In genomic region chr3:41199866-41200668, GRCh38 we compare ENCODE assay signal across 8 cellular contexts. TPM values are rescaled to one million over a fixed set of nuclear protein-coding genes. Genes with fewer than 3 reads are reported as not detected.
A peak's percentile ranks its signal among the peaks of the same experiment; 100 is the strongest.
DNase-seq lines count a peak whose midpoint lies in the region; ATAC-seq, FAIRE-seq and TF ChIP-seq lines count a peak whose summit lies in the region.

No MANE protein-coding gene starts in this region.

- H3K27ac ChIP-seq in CD4-positive, alpha-beta T cell (ENCODE audit: low read depth, low read length): peak overlapping the region; percentile 90
- H3K27ac ChIP-seq in fibroblast of lung (ENCODE audit: insufficient read depth, low read length): peak overlapping the region; percentile 94

- H2AFZ ChIP-seq in fibroblast of lung (ENCODE audit: low read length): no peak overlapping the region

- ATAC-seq in CD4-positive, alpha-beta T cell (ENCODE audit: poor library complexity): peak; percentile 13
- ATAC-seq in GM21723 (IDR thresholded peaks at IDR 0.05; ENCODE audit: unreplicated experiment): peak; percentile 26
- ATAC-seq in naive thymus-derived CD8-positive, alpha-beta T cell: peak; percentile 10 to 19

- TF ChIP-seq POLR2A in NB4 (IDR thresholded peaks at IDR 0.05; ENCODE audit: extremely low read depth, insufficient read length): no peak

- H3K27me3 ChIP-seq in CD4-positive, alpha-beta T cell (ENCODE audit: control insufficient read depth, insufficient read depth, low read length): no peaks in the 10 kb centered on the region
- H3K27me3 ChIP-seq in fibroblast of lung (ENCODE audit: control insufficient read depth, insufficient read depth, low read length): no peaks in the 10 kb centered on the region

- POLR2A ChIA-PET in CD4-positive, alpha-beta T cell (lab: Charles Lee): interaction anchor here (0.6 to 2.9 kb wide), 35 partner anchors 8 to 1793 kb away, joined by 3 to 39 read pairs (median 4); partner anchors contain the start of genes EIF1B, RPL14, RPSA and ZNF620
- POLR2A ChIA-PET in naive thymus-derived CD8-positive, alpha-beta T cell (lab: Charles Lee): interaction anchor here (0.6 to 4.9 kb wide), 28 partner anchors 7 to 891 kb away, joined by 3 to 52 read pairs (median 5); partner anchors contain the start of genes EIF1B and ZNF620

- peak overlapping the region; percentile 70 for H3K27ac Mint-ChIP-seq in CD4-positive, alpha-beta T cell
- H3K27ac Mint-ChIP-seq in activated T-helper 1 cell treated with anti-CD3 and anti-CD28 coated beads, Interleukin-12 subunit alpha, Interleukin-12 subunit beta, Interleukin-2, Interleukin-4 antibody, amounts not matched to agents 30 ng/mL and 10 ng/mL and 1 ng/mL, durations not matched to agents 14 hours and 24 hours and 36 hours: peak overlapping the region; percentile 80
- H3K27ac Mint-ChIP-seq in naive thymus-derived CD8-positive, alpha-beta T cell: peak overlapping the region; percentile 86 to 98 (median 92)
- peak overlapping the region; percentile 87 for H3K27ac Mint-ChIP-seq in type B pancreatic cell

- H3K9me3 ChIP-seq in CD4-positive, alpha-beta T cell (ENCODE audit: control insufficient read depth, low read length): no peaks in the 10 kb centered on the region
- no peaks in the 10 kb centered on the region for H3K9me3 ChIP-seq in fibroblast of lung (ENCODE audit: control insufficient read depth, insufficient read depth, low read depth, low read length)

- peak overlapping the region; percentile 91 for H3K9ac ChIP-seq in fibroblast of lung (ENCODE audit: insufficient read depth, low read length)

- H3K9me3 Mint-ChIP-seq in CD4-positive, alpha-beta T cell: no peaks in the 10 kb centered on the region
- no peaks in the 10 kb centered on the region for H3K9me3 Mint-ChIP-seq in activated T-helper 1 cell treated with anti-CD3 and anti-CD28 coated beads, Interleukin-12 subunit alpha, Interleukin-12 subunit beta, Interleukin-2, Interleukin-4 antibody, amounts not matched to agents 30 ng/mL and 10 ng/mL and 1 ng/mL, durations not matched to agents 14 hours and 24 hours and 36 hours
- H3K9me3 Mint-ChIP-seq in naive thymus-derived CD8-positive, alpha-beta T cell: no peaks in the 10 kb centered on the region
- no peaks in the 10 kb centered on the region for H3K9me3 Mint-ChIP-seq in type B pancreatic cell

- CTCF ChIA-PET in CD4-positive, alpha-beta T cell (lab: Charles Lee): no interaction called here

- peak in 8 of 10 experiments; percentile 7 to 33 (median 22) for DNase-seq in CD4-positive, alpha-beta T cell
- DNase-seq in NB4 (ENCODE audit: low read depth) (peak; percentile 68), fibroblast of lung (ENCODE audit: low read depth in 2 of 2) (peak; percentile 22 to 31), type B pancreatic cell (ENCODE audit: extremely low spot score, unreplicated experiment) (no peak), D721Med (ENCODE audit: insufficient read length, low spot score) (no peak)
- no peak for DNase-seq in activated T-helper 1 cell treated with anti-CD3 and anti-CD28 coated beads, Interleukin-12 subunit alpha, Interleukin-12 subunit beta, Interleukin-2, Interleukin-4 antibody, amounts not matched to agents 30 ng/mL and 10 ng/mL and 1 ng/mL, durations not matched to agents 14 hours and 24 hours and 36 hours (ENCODE audit: low spot score)
- DNase-seq in naive thymus-derived CD8-positive, alpha-beta T cell: peak in 9 of 10 donors; percentile 11 to 66 (median 41)

- H3K36me3 ChIP-seq in fibroblast of lung (ENCODE audit: control insufficient read depth, insufficient read depth, low read length): no peaks in the 10 kb centered on the region

- no peak for FAIRE-seq in D721Med (lab: Jason Lieb, UNC)

- peaks cover 18% of the 10 kb centered on the region for H3K36me3 Mint-ChIP-seq in CD4-positive, alpha-beta T cell (ENCODE audit: low read depth)
- peaks cover 13% of the 10 kb centered on the region for H3K36me3 Mint-ChIP-seq in activated T-helper 1 cell treated with anti-CD3 and anti-CD28 coated beads, Interleukin-12 subunit alpha, Interleukin-12 subunit beta, Interleukin-2, Interleukin-4 antibody, amounts not matched to agents 30 ng/mL and 10 ng/mL and 1 ng/mL, durations not matched to agents 14 hours and 24 hours and 36 hours (ENCODE audit: low read depth)
- no peaks in the 10 kb centered on the region for H3K36me3 Mint-ChIP-seq in naive thymus-derived CD8-positive, alpha-beta T cell
- H3K36me3 Mint-ChIP-seq in type B pancreatic cell: peaks cover 4% of the 10 kb centered on the region

- H3K79me2 ChIP-seq in fibroblast of lung (ENCODE audit: control insufficient read depth, insufficient read depth, low read length): peaks cover 55% of the 10 kb centered on the region

- peak overlapping the region; percentile 67 for H3K4me2 ChIP-seq in fibroblast of lung (ENCODE audit: extremely low read depth, insufficient read depth, low read length)

- H4K20me1 ChIP-seq in fibroblast of lung (ENCODE audit: control insufficient read depth, extremely low read depth, insufficient read depth, low read length): peaks cover 2% of the 10 kb centered on the region

- peaks cover 14% of the 10 kb centered on the region for H3K4me1 ChIP-seq in fibroblast of lung (ENCODE audit: control insufficient read depth, extremely low read depth, insufficient read depth, low read length)

- peak overlapping the region; percentile 76 for H3K4me3 ChIP-seq in NB4 (ENCODE audit: low read depth, low read length)
- H3K4me3 ChIP-seq in fibroblast of lung (replicated peaks in 1 of 4; ENCODE audit: control extremely low read depth in 1 of 4, insufficient read depth in 1 of 4, low read depth in 3 of 4, low read length in 4 of 4): peak overlapping the region; percentile 76 to 98 (median 84)

- H3K4me3 Mint-ChIP-seq in CD4-positive, alpha-beta T cell: peak overlapping the region; percentile 94
- peak overlapping the region; percentile 97 for H3K4me3 Mint-ChIP-seq in activated T-helper 1 cell treated with anti-CD3 and anti-CD28 coated beads, Interleukin-12 subunit alpha, Interleukin-12 subunit beta, Interleukin-2, Interleukin-4 antibody, amounts not matched to agents 30 ng/mL and 10 ng/mL and 1 ng/mL, durations not matched to agents 14 hours and 24 hours and 36 hours
- peak overlapping the region; percentile 81 to 99 (median 94) for H3K4me3 Mint-ChIP-seq in naive thymus-derived CD8-positive, alpha-beta T cell
- peak overlapping the region; percentile 99 for H3K4me3 Mint-ChIP-seq in type B pancreatic cell

- intact Hi-C loops in CD4-positive, alpha-beta T cell (cut with DNase I, micrococcal nuclease): loop anchor here (1.0 to 10.0 kb wide), 9 partner anchors 17 to 1795 kb away; partner anchors contain the start of genes RPSA (in 1 of the 2) and ULK4 (in 1 of the 2)
- intact Hi-C loops in activated T-helper 1 cell treated with anti-CD3 and anti-CD28 coated beads, Interleukin-12 subunit alpha, Interleukin-12 subunit beta, Interleukin-2, Interleukin-4 antibody, amounts not matched to agents 30 ng/mL and 10 ng/mL and 1 ng/mL, durations not matched to agents 14 hours and 24 hours and 36 hours (cut with micrococcal nuclease): loop anchor here (1.0 to 5.0 kb wide), 13 partner anchors 12 to 891 kb away; partner anchors contain the start of genes EIF1B, RPL14, ULK4 and ZNF621

- TF ChIP-seq CTCF in CD4-positive, alpha-beta T cell (IDR thresholded peaks at IDR 0.05): no peak
- TF ChIP-seq CTCF in NB4 (IDR thresholded peaks at IDR 0.05; ENCODE audit: low read depth, low read length) (no peak), fibroblast of lung (conservative IDR thresholded peaks at IDR 0.05 in 1 of 2, IDR thresholded peaks at IDR 0.05 in 1 of 2; ENCODE audit: low read depth in 1 of 2, low read length in 2 of 2) (no peak), type B pancreatic cell (conservative IDR thresholded peaks at IDR 0.05) (no peak), D721Med (IDR thresholded peaks at IDR 0.05; ENCODE audit: insufficient read depth, missing control alignments) (no peak)

- no peaks in the 10 kb centered on the region for H3K27me3 Mint-ChIP-seq in CD4-positive, alpha-beta T cell
- peaks cover 16% of the 10 kb centered on the region for H3K27me3 Mint-ChIP-seq in activated T-helper 1 cell treated with anti-CD3 and anti-CD28 coated beads, Interleukin-12 subunit alpha, Interleukin-12 subunit beta, Interleukin-2, Interleukin-4 antibody, amounts not matched to agents 30 ng/mL and 10 ng/mL and 1 ng/mL, durations not matched to agents 14 hours and 24 hours and 36 hours (ENCODE audit: insufficient read depth)
- H3K27me3 Mint-ChIP-seq in naive thymus-derived CD8-positive, alpha-beta T cell: no peaks in the 10 kb centered on the region
- H3K27me3 Mint-ChIP-seq in type B pancreatic cell: no peaks in the 10 kb centered on the region

- H3K4me1 Mint-ChIP-seq in CD4-positive, alpha-beta T cell (ENCODE audit: low read depth): peaks cover 54% of the 10 kb centered on the region
- peaks cover 43% of the 10 kb centered on the region for H3K4me1 Mint-ChIP-seq in activated T-helper 1 cell treated with anti-CD3 and anti-CD28 coated beads, Interleukin-12 subunit alpha, Interleukin-12 subunit beta, Interleukin-2, Interleukin-4 antibody, amounts not matched to agents 30 ng/mL and 10 ng/mL and 1 ng/mL, durations not matched to agents 14 hours and 24 hours and 36 hours (ENCODE audit: low read depth)
- peaks cover 26 to 56% (median 46%) of the 10 kb centered on the region in 4 donors for H3K4me1 Mint-ChIP-seq in naive thymus-derived CD8-positive, alpha-beta T cell
- peaks cover 28% of the 10 kb centered on the region for H3K4me1 Mint-ChIP-seq in type B pancreatic cell (ENCODE audit: unreplicated experiment)

RNA-seq across cellular contexts. Expression of gene CTNNB1, which starts 0.8 kb away (rescaled TPM):
- 100 to 1,000 TPM; 226 to 228 TPM for total RNA-seq in CD4-positive, alpha-beta T cell
- 137 and 139 TPM in 2 replicates for total RNA-seq in activated T-helper 1 cell treated with anti-CD3 and anti-CD28 coated beads, Interleukin-12 subunit alpha, Interleukin-12 subunit beta, Interleukin-2, Interleukin-4 antibody, amounts not matched to agents 30 ng/mL and 10 ng/mL and 1 ng/mL, durations not matched to agents 14 hours and 24 hours and 36 hours
- 738 and 792 TPM in 2 replicates for total RNA-seq in fibroblast of lung
- polyA plus RNA-seq in fibroblast of lung: 266 and 414 TPM in 2 replicates
- 191 and 267 TPM in 2 replicates for polyA plus RNA-seq in fibroblast of lung (2012)
- polyA minus RNA-seq in fibroblast of lung (ENCODE audit: low replicate concordance): 2,076 and 2,449 TPM in 2 replicates
- 100 to 1,000 TPM; 160 to 174 TPM for total RNA-seq in naive thymus-derived CD8-positive, alpha-beta T cell
- polyA plus RNA-seq in naive thymus-derived CD8-positive, alpha-beta T cell: 10 to 100 TPM; 30.6 to 59.2 (median 33.4) TPM
- total RNA-seq in type B pancreatic cell (ENCODE audit: low replicate concordance): 438 and 471 TPM in 2 replicates

Comparison
In these comparisons a context has a peak if more than half of its experiments do, and no peak if none do; other contexts are left out.
1. DNase-seq: peak in CD4-positive, alpha-beta T cell (8 of 10), NB4 (single experiment), fibroblast of lung (2 of 2) and naive thymus-derived CD8-positive, alpha-beta T cell (9 of 10); none in activated T-helper 1 cell treated with anti-CD3 and anti-CD28 coated beads, Interleukin-12 subunit alpha, Interleukin-12 subunit beta, Interleukin-2, Interleukin-4 antibody, amounts not matched to agents 30 ng/mL and 10 ng/mL and 1 ng/mL, durations not matched to agents 14 hours and 24 hours and 36 hours (single experiment), type B pancreatic cell (single experiment) and D721Med (single experiment).
2. Peak in every context shown above with its lines, with median percentiles within 50 percentile points of each other: ATAC-seq, H3K27ac Mint-ChIP-seq and H3K4me3 Mint-ChIP-seq.